1 cellular context compared by ENCODE assay signal in the genomic region with DNA sequence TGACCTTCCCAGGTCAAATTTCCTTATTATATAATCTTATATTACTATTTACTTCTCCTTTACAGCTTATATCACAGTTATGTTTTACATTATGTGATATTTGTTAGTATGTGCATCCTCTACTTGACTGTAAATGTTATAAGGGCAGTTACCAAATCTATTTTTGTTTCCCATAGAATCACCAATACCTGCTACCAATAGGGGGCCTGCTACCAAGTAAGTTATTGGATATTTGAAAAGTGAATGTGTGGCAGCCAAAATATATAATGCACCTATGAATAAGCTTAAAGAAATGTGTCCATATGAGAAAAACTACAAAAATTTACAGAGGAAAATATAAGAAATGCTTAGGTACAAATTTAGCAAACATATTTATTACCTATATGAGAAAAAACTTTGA.
TF ChIP-seq lines count a peak whose summit lies in the region.

No MANE protein-coding gene starts in this region.

TF ChIP-seq in GM23338, 12 proteins besides CTCF, POLR2A, EP300 and RAD21:
- TF ChIP-seq, protein P1, sequence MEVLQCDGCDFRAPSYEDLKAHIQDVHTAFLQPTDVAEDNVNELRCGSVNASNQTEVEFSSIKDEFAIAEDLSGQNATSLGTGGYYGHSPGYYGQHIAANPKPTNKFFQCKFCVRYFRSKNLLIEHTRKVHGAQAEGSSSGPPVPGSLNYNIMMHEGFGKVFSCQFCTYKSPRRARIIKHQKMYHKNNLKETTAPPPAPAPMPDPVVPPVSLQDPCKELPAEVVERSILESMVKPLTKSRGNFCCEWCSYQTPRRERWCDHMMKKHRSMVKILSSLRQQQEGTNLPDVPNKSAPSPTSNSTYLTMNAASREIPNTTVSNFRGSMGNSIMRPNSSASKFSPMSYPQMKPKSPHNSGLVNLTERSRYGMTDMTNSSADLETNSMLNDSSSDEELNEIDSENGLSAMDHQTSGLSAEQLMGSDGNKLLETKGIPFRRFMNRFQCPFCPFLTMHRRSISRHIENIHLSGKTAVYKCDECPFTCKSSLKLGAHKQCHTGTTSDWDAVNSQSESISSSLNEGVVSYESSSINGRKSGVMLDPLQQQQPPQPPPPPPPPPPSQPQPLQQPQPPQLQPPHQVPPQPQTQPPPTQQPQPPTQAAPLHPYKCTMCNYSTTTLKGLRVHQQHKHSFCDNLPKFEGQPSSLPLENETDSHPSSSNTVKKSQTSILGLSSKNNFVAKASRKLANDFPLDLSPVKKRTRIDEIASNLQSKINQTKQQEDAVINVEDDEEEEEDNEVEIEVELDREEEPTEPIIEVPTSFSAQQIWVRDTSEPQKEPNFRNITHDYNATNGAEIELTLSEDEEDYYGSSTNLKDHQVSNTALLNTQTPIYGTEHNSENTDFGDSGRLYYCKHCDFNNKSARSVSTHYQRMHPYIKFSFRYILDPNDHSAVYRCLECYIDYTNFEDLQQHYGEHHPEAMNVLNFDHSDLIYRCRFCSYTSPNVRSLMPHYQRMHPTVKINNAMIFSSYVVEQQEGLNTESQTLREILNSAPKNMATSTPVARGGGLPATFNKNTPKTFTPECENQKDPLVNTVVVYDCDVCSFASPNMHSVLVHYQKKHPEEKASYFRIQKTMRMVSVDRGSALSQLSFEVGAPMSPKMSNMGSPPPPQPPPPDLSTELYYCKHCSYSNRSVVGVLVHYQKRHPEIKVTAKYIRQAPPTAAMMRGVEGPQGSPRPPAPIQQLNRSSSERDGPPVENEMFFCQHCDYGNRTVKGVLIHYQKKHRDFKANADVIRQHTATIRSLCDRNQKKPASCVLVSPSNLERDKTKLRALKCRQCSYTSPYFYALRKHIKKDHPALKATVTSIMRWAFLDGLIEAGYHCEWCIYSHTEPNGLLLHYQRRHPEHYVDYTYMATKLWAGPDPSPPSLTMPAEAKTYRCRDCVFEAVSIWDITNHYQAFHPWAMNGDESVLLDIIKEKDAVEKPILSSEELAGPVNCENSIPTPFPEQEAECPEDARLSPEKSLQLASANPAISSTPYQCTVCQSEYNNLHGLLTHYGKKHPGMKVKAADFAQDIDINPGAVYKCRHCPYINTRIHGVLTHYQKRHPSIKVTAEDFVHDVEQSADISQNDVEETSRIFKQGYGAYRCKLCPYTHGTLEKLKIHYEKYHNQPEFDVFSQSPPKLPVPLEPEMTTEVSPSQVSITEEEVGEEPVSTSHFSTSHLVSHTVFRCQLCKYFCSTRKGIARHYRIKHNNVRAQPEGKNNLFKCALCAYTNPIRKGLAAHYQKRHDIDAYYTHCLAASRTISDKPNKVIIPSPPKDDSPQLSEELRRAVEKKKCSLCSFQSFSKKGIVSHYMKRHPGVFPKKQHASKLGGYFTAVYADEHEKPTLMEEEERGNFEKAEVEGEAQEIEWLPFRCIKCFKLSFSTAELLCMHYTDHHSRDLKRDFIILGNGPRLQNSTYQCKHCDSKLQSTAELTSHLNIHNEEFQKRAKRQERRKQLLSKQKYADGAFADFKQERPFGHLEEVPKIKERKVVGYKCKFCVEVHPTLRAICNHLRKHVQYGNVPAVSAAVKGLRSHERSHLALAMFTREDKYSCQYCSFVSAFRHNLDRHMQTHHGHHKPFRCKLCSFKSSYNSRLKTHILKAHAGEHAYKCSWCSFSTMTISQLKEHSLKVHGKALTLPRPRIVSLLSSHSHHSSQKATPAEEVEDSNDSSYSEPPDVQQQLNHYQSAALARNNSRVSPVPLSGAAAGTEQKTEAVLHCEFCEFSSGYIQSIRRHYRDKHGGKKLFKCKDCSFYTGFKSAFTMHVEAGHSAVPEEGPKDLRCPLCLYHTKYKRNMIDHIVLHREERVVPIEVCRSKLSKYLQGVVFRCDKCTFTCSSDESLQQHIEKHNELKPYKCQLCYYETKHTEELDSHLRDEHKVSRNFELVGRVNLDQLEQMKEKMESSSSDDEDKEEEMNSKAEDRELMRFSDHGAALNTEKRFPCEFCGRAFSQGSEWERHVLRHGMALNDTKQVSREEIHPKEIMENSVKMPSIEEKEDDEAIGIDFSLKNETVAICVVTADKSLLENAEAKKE (CRISPR knock-in tag; IDR thresholded peaks at IDR 0.05): no peak
- TF ChIP-seq EZH2 (IDR thresholded peaks at IDR 0.05; ENCODE audit: low read depth, unreplicated experiment) (no peak), ZNF331 (CRISPR knock-in tag; IDR thresholded peaks at IDR 0.05; ENCODE audit: low read depth) (no peak), EZH2phosphoT487 (IDR thresholded peaks at IDR 0.05; ENCODE audit: unreplicated experiment) (no peak), ZNF114 (CRISPR knock-in tag; IDR thresholded peaks at IDR 0.05) (no peak), STAT1 (IDR thresholded peaks at IDR 0.05; ENCODE audit: unreplicated experiment) (no peak), JUNB (IDR thresholded peaks at IDR 0.05; ENCODE audit: unreplicated experiment) (no peak), POLR2AphosphoS5 (IDR thresholded peaks at IDR 0.05; ENCODE audit: low read depth) (no peak), CREB1 (CRISPR knock-in tag; IDR thresholded peaks at IDR 0.05; ENCODE audit: low read depth) (no peak), NANOG (IDR thresholded peaks at IDR 0.05; ENCODE audit: borderline replicate concordance) (no peak)
- TF ChIP-seq, protein P2, sequence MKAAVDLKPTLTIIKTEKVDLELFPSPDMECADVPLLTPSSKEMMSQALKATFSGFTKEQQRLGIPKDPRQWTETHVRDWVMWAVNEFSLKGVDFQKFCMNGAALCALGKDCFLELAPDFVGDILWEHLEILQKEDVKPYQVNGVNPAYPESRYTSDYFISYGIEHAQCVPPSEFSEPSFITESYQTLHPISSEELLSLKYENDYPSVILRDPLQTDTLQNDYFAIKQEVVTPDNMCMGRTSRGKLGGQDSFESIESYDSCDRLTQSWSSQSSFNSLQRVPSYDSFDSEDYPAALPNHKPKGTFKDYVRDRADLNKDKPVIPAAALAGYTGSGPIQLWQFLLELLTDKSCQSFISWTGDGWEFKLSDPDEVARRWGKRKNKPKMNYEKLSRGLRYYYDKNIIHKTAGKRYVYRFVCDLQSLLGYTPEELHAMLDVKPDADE (IDR thresholded peaks at IDR 0.05): no peak
- TF ChIP-seq, protein P3, sequence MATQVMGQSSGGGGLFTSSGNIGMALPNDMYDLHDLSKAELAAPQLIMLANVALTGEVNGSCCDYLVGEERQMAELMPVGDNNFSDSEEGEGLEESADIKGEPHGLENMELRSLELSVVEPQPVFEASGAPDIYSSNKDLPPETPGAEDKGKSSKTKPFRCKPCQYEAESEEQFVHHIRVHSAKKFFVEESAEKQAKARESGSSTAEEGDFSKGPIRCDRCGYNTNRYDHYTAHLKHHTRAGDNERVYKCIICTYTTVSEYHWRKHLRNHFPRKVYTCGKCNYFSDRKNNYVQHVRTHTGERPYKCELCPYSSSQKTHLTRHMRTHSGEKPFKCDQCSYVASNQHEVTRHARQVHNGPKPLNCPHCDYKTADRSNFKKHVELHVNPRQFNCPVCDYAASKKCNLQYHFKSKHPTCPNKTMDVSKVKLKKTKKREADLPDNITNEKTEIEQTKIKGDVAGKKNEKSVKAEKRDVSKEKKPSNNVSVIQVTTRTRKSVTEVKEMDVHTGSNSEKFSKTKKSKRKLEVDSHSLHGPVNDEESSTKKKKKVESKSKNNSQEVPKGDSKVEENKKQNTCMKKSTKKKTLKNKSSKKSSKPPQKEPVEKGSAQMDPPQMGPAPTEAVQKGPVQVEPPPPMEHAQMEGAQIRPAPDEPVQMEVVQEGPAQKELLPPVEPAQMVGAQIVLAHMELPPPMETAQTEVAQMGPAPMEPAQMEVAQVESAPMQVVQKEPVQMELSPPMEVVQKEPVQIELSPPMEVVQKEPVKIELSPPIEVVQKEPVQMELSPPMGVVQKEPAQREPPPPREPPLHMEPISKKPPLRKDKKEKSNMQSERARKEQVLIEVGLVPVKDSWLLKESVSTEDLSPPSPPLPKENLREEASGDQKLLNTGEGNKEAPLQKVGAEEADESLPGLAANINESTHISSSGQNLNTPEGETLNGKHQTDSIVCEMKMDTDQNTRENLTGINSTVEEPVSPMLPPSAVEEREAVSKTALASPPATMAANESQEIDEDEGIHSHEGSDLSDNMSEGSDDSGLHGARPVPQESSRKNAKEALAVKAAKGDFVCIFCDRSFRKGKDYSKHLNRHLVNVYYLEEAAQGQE (IDR thresholded peaks at IDR 0.05; ENCODE audit: unreplicated experiment): no peak
